In the genomic region with DNA sequence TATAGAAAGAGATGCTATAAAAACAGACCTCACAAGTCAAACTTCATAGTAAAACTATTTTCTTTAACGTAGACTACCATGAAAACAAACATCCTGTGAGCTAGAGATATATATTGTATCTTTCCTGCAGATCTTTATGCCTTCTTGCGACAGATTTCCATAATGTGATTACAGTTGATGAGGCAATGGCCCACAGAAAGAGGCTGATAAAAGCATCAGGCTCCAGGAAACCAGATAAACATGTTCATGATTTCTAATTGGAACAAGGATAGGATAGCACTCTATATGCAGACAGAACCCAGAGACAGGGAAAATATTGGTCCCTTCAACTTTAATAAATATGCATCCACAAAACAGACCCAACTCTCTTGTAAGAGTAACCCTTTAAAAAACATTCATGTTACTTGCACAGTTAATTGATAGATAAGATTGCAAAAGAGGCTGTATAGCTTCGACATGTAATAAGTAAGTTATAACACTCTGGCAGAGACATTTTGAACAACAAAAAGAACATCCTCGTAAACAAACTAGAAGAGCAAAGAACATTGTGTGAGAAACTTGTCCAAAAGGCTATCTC, we compare ENCODE assay signal across 26 cellular contexts.
"Had no signal": no experiment of that assay in that cellular context is flagged by ENCODE, and none has a peak within 500 bp of the region (broad histone marks: within the 10 kb centered on the region; RNA-seq: fewer than 3 reads in every experiment).

No MANE protein-coding gene starts in this region.

- ATAC-seq: activated CD4-positive, CD25-positive, alpha-beta regulatory T cell treated with anti-CD3 and anti-CD28 coated beads, Interleukin-2, amount 50 U/mL, for 24 hours; activated CD8-positive, alpha-beta T cell treated with anti-CD3 and anti-CD28 coated beads for 36 hours; activated T-cell treated with anti-CD3 and anti-CD28 coated beads, Interleukin-2, amount 50 U/mL, for 4 hours; activated T-helper 17 cell treated with anti-CD3 and anti-CD28 coated beads, Interleukin-2, amount 50 U/mL, for 72 hours; esophagus mucosa had no signal

- DNase-seq: activated B cell treated with CpG ODN at 0.5 μM for 24 hours; activated CD4-positive, alpha-beta T cell treated with anti-CD3 and anti-CD28 coated beads for 48 hours; activated CD4-positive, alpha-beta T cell treated with anti-CD3 and anti-CD28 coated beads, Interleukin-2, amount 50 U/mL, for 1 hour; activated CD4-positive, alpha-beta T cell treated with anti-CD3 and anti-CD28 coated beads, Interleukin-2, amount 50 U/mL, for 48 hours; activated CD8-positive, alpha-beta memory T cell treated with anti-CD3 and anti-CD28 coated beads for 24 hours; activated CD8-positive, alpha-beta T cell treated with anti-CD3 and anti-CD28 coated beads for 36 hours; activated effector memory CD4-positive, alpha-beta T cell treated with Interleukin-2 at 50 U/mL for 16 hours; activated gamma-delta T cell treated with Interleukin-2 at 50 U/mL for 16 hours; activated naive CD4-positive, alpha-beta T cell treated with anti-CD3 and anti-CD28 coated beads, Interleukin-2, amount 50 U/mL, for 16 hours; activated naive CD4-positive, alpha-beta T cell treated with Interleukin-2 at 50 U/mL for 16 hours; activated T-cell treated with anti-CD3 and anti-CD28 coated beads, Interleukin-2, amount 50 U/mL, for 4 hours; amniotic stem cell; anterior cingulate cortex; brain microvascular endothelial cell; dorsolateral prefrontal cortex; effector memory CD4-positive, alpha-beta T cell; endodermal cell; foreskin fibroblast; head of caudate nucleus; hippocampal formation; T1000; WERI-Rb-1 had no signal

- H3K4me3 ChIP-seq: coronary artery, dorsolateral prefrontal cortex had no signal

- H3K27ac ChIP-seq: brain microvascular endothelial cell, coronary artery, dorsolateral prefrontal cortex, WERI-Rb-1 had no signal

- H3K36me3 ChIP-seq: brain microvascular endothelial cell, WERI-Rb-1 had no signal
